1 cellular context compared by ENCODE assay signal in the genomic region with DNA sequence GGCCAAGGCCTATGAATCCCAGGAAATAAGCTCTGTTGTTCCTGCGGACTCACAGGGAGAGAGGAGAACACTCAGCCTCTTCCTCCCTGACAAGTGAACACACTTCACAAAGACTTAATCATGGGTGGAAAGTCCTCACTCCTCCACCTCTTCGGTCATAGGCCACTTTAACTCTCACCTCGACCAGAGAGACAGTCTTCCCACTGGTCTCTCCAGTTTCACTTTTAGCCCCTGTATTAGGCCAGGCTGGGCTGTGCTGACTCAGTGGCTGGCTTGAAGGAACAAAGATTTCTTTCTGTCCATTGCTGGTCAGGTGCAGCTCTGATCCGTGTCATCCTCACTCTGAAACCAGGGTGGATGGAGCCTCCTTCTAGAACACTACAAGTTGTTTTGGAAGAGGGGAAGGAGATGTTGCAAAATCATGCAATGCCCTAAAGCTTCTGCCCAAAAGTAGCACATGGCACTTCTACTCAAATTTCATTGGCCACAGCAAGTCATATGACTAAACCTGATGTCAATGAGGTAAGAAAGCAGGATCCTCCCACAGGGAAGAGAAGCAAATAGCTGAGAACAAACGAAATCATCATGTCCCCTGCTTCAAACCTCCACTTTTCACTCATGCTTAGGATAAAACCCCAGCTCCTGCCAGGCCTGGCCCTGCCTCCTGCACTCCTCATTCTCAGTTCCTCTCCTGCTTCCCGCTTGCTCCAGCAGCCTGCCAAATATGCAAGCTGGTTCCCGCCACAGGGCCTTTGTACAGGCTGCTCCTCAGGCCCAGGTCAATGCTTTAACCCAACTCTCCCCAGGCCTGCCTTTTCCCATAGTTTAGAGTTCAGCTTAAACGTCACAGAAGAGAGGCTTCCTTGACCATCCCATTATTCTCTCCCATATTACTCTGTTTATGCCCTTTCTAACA.
TF ChIP-seq lines count a peak whose summit lies in the region.

No MANE protein-coding gene starts in this region.

TF ChIP-seq in GM12878, 131 proteins besides CTCF, POLR2A, EP300 and RAD21:
- TF ChIP-seq SPI1 (IDR thresholded peaks at IDR 0.05; ENCODE audit: borderline replicate concordance, insufficient read depth, low read depth, low read length) (peak; percentile 16; the same call in 1 of the 2 replicates), SMAD5 (IDR thresholded peaks at IDR 0.05; ENCODE audit: low read depth) (no peak)
TF ChIP-seq in GM12878: peak in this region for 1.
